In the genomic region with DNA sequence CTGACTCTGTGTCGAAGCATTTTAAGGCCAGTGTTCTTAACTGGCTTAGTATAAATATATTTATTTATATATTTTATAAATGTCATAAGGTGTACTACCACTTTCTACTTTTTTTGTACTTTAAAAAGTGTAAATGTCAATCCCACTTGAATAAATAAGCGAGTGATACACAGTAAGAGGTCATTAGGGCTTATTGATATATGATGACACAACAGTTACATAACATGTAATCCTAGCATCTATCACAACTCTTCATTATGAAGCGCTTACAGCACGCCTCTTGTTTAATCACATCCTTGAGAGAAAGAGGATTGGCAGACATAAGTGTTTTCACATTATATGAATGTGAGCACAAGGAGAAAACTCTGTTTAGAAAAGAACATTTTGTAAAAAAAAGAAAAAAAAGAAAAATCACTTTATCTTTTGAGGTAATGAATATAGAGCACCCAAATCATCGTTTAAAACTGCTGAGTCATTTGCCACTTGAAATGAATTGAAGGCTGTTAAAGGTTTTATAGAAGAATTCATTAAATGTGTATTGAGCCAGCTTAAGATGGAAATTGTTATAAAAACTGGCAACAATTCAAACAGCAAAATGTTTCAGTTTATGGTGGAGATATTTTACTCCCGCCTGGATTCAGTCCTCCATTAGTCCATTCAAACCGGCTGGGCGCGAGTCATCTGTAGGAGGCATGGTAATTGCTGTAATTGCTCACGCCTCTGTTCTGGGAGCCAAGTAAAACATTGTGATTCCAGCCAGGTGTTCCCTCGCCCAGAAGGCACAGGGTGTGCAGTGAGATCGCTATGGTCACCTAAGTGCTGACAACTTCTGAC, we compare ENCODE assay signal across 13 cellular contexts.
A peak's percentile ranks its signal among the peaks of the same experiment; 100 is the strongest.
DNase-seq lines count a peak whose midpoint lies in the region; ATAC-seq, FAIRE-seq and TF ChIP-seq lines count a peak whose summit lies in the region.
"Had no signal": no experiment of that assay in that cellular context is flagged by ENCODE, and none has a peak within 500 bp of the region (broad histone marks: within the 10 kb centered on the region; RNA-seq: fewer than 3 reads in every experiment).

No MANE protein-coding gene starts in this region.

- no peaks in the 10 kb centered on the region for H3K9me1 ChIP-seq in K562 (ENCODE audit: control insufficient read depth, insufficient read depth, low read length)

- CTCF ChIA-PET in K562 (lab: Yijun Ruan, JAX; ENCODE audit: low intra/inter-chr PET ratio), result no interaction called here

- ATAC-seq in K562 (no peak), GM18519 (IDR thresholded peaks at IDR 0.05; ENCODE audit: low FRiP score, unreplicated experiment) (no peak), GM18517 (IDR thresholded peaks at IDR 0.05; ENCODE audit: unreplicated experiment) (no peak), GM18873 (IDR thresholded peaks at IDR 0.05; ENCODE audit: low FRiP score, unreplicated experiment) (no peak)
- ATAC-seq: esophagus mucosa, WTC11 had no signal

- 0% methylated on average over 12 of the region's 12 CpGs for WGBS in K562 (ENCODE audit: insufficient coverage, low coverage, missing lambda C conversion rate)

- intact Hi-C loops in K562 (cut with micrococcal nuclease), result no loop called here

- TF ChIP-seq CTCF in K562 (IDR thresholded peaks at IDR 0.05 in 2 of 3, conservative IDR thresholded peaks at IDR 0.05 in 1 of 3; ENCODE audit: insufficient read depth in 2 of 3, low read depth in 1 of 3, low read length in 3 of 3), result no peak

- no peak for TF ChIP-seq RAD21 in K562 (CRISPR knock-in tag; conservative IDR thresholded peaks at IDR 0.05 in 1 of 2, IDR thresholded peaks at IDR 0.05 in 1 of 2)

- H3K9ac ChIP-seq in K562 (ENCODE audit: insufficient read depth in 1 of 2, low read depth in 2 of 2, low read length in 2 of 2), result no peak overlapping the region

- no peak overlapping the region for H3K4me3 ChIP-seq in K562
- H3K4me3 ChIP-seq: skin epidermis had no signal

- H3K9me3 ChIP-seq in K562 (replicated peaks; ENCODE audit: control insufficient read depth, insufficient read depth, low read depth, low read length), result no peaks in the 10 kb centered on the region

- TF ChIP-seq EP300 in K562 (IDR thresholded peaks at IDR 0.05; ENCODE audit: low read length), result no peak

- BruUV-seq in K562 (replicated peaks; lab: Mats Ljungman, UMichigan), result no TSS peak

- H3K27ac ChIP-seq in K562 (ENCODE audit: extremely low read depth, low read depth, low read length), result no peak overlapping the region
- H3K27ac ChIP-seq: C4-2B, skin epidermis had no signal

- H3K27me3 ChIP-seq in K562 (ENCODE audit: control insufficient read depth in 2 of 2, insufficient read depth in 2 of 2, low read length in 2 of 2), result no peaks in the 10 kb centered on the region

- H3K4me1 ChIP-seq in K562 (replicated peaks in 1 of 2; ENCODE audit: control insufficient read depth in 2 of 2, insufficient read depth in 2 of 2, low read length in 2 of 2), result no peaks in the 10 kb centered on the region

- TF ChIP-seq POLR2A in K562 (conservative IDR thresholded peaks at IDR 0.05), result no peak

- H3K36me3 ChIP-seq in K562 (ENCODE audit: control insufficient read depth, insufficient read depth, low read length), result no peaks in the 10 kb centered on the region

- FAIRE-seq in K562 (lab: Jason Lieb, UNC), result no peak

- in situ Hi-C loops in K562 (cut with MboI), result no loop called here

- no peak overlapping the region for H2AFZ ChIP-seq in K562 (ENCODE audit: low read depth, low read length)

- peak; percentile 6 for DNase-seq in GM04504 (ENCODE audit: low read depth)
- peak; percentile 96 for DNase-seq in NCI-H2081 treated with DMSO at 0.1 percent for 48 hours (lab: John Stamatoyannopoulos, UW)
- DNase-seq in K562 (ENCODE audit: extremely low read depth in 1 of 4, low spot score in 3 of 4), result no peak
- peak; percentile 32 for DNase-seq in occipital lobe (lab: John Stamatoyannopoulos, UW)
- DNase-seq in cerebellar nuclear complex (lab: John Stamatoyannopoulos, UW), result no peak
- DNase-seq: activated gamma-delta T cell had no signal

- POLR2A ChIA-PET in K562 (lab: Yijun Ruan, JAX), result no interaction called here

- H3K79me2 ChIP-seq in K562 (ENCODE audit: control insufficient read depth, insufficient read depth, low read length), result no peaks in the 10 kb centered on the region

- no peak overlapping the region for H3K4me2 ChIP-seq in K562 (ENCODE audit: insufficient read depth, low read length)

- H4K20me1 ChIP-seq in K562 (replicated peaks; ENCODE audit: control insufficient read depth, insufficient read depth, low read length), result no peaks in the 10 kb centered on the region

TF ChIP-seq in K562, 482 proteins besides CTCF, POLR2A, EP300 and RAD21 (continues in another document):
- TF ChIP-seq, protein P1, sequence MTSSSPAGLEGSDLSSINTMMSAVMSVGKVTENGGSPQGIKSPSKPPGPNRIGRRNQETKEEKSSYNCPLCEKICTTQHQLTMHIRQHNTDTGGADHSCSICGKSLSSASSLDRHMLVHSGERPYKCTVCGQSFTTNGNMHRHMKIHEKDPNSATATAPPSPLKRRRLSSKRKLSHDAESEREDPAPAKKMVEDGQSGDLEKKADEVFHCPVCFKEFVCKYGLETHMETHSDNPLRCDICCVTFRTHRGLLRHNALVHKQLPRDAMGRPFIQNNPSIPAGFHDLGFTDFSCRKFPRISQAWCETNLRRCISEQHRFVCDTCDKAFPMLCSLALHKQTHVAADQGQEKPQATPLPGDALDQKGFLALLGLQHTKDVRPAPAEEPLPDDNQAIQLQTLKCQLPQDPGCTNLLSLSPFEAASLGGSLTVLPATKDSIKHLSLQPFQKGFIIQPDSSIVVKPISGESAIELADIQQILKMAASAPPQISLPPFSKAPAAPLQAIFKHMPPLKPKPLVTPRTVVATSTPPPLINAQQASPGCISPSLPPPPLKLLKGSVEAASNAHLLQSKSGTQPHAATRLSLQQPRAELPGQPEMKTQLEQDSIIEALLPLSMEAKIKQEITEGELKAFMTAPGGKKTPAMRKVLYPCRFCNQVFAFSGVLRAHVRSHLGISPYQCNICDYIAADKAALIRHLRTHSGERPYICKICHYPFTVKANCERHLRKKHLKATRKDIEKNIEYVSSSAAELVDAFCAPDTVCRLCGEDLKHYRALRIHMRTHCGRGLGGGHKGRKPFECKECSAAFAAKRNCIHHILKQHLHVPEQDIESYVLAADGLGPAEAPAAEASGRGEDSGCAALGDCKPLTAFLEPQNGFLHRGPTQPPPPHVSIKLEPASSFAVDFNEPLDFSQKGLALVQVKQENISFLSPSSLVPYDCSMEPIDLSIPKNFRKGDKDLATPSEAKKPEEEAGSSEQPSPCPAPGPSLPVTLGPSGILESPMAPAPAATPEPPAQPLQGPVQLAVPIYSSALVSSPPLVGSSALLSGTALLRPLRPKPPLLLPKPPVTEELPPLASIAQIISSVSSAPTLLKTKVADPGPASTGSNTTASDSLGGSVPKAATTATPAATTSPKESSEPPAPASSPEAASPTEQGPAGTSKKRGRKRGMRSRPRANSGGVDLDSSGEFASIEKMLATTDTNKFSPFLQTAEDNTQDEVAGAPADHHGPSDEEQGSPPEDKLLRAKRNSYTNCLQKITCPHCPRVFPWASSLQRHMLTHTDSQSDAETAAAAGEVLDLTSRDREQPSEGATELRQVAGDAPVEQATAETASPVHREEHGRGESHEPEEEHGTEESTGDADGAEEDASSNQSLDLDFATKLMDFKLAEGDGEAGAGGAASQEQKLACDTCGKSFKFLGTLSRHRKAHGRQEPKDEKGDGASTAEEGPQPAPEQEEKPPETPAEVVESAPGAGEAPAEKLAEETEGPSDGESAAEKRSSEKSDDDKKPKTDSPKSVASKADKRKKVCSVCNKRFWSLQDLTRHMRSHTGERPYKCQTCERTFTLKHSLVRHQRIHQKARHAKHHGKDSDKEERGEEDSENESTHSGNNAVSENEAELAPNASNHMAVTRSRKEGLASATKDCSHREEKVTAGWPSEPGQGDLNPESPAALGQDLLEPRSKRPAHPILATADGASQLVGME (CRISPR knock-in tag; IDR thresholded peaks at IDR 0.05), result no peak
- TF ChIP-seq SLC30A9 (CRISPR knock-in tag; IDR thresholded peaks at IDR 0.05) (no peak), HNRNPL (IDR thresholded peaks at IDR 0.05; ENCODE audit: low read depth, low read length) (no peak), ZNF316 (IDR thresholded peaks at IDR 0.05) (peak; percentile 21; the same call in 1 of the 2 replicates), ZNF124 (CRISPR knock-in tag; IDR thresholded peaks at IDR 0.05) (no peak), COPS2 (conservative IDR thresholded peaks at IDR 0.05) (no peak), TCF7L2 (IDR thresholded peaks at IDR 0.05; ENCODE audit: low read depth, low read length) (no peak)
- TF ChIP-seq, protein P2, sequence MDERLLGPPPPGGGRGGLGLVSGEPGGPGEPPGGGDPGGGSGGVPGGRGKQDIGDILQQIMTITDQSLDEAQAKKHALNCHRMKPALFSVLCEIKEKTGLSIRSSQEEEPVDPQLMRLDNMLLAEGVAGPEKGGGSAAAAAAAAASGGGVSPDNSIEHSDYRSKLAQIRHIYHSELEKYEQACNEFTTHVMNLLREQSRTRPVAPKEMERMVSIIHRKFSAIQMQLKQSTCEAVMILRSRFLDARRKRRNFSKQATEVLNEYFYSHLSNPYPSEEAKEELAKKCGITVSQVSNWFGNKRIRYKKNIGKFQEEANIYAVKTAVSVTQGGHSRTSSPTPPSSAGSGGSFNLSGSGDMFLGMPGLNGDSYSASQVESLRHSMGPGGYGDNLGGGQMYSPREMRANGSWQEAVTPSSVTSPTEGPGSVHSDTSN (CRISPR knock-in tag; IDR thresholded peaks at IDR 0.05; ENCODE audit: low read depth), result no peak
- TF ChIP-seq, protein P2 (tag; conservative IDR thresholded peaks at IDR 0.05; ENCODE audit: low read depth), result no peak

Comparison
In these comparisons a context has a peak if more than half of its experiments do, and no peak if none do; other contexts are left out.
1. DNase-seq: peak in GM04504 (single experiment), NCI-H2081 treated with DMSO at 0.1 percent for 48 hours (single experiment) and occipital lobe (single experiment); none in K562 (0 of 4) and cerebellar nuclear complex (0 of 2).